Comparison of ENCODE assay signal across 1 cellular context in genomic region chr11:59058120-59058917, GRCh38.
TF ChIP-seq lines count a peak whose summit lies in the region.

No MANE protein-coding gene starts in this region.

TF ChIP-seq in K562, 482 proteins besides CTCF, POLR2A, EP300 and RAD21 (continued from another document):
- TF ChIP-seq, protein P1, sequence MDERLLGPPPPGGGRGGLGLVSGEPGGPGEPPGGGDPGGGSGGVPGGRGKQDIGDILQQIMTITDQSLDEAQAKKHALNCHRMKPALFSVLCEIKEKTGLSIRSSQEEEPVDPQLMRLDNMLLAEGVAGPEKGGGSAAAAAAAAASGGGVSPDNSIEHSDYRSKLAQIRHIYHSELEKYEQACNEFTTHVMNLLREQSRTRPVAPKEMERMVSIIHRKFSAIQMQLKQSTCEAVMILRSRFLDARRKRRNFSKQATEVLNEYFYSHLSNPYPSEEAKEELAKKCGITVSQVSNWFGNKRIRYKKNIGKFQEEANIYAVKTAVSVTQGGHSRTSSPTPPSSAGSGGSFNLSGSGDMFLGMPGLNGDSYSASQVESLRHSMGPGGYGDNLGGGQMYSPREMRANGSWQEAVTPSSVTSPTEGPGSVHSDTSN (CRISPR knock-in tag; IDR thresholded peaks at IDR 0.05; ENCODE audit: low read depth) = peak; percentile 66
- TF ChIP-seq, protein P1 (tag; conservative IDR thresholded peaks at IDR 0.05; ENCODE audit: low read depth) = peak; percentile 95
- peak; percentile 37; the same call in 1 of the 2 replicates for TF ChIP-seq DEAF1 (CRISPR knock-in tag; IDR thresholded peaks at IDR 0.05)
- TF ChIP-seq ZNF384 (IDR thresholded peaks at IDR 0.05; ENCODE audit: low read depth, low read length) = peak; percentile 97
- TF ChIP-seq RBM25 (IDR thresholded peaks at IDR 0.05; ENCODE audit: low read depth, low read length, severe bottlenecking) = peak; percentile 32
- 0 out of 2 replicates have a peak, but pooled peaks have one; percentile 41 for TF ChIP-seq RB1 (IDR thresholded peaks at IDR 0.05; ENCODE audit: low read depth)
- TF ChIP-seq STAG1 (CRISPR knock-in tag; IDR thresholded peaks at IDR 0.05; ENCODE audit: borderline replicate concordance) = peak; percentile 14; the same call in 1 of the 2 replicates
- TF ChIP-seq MAZ (CRISPR knock-in tag; conservative IDR thresholded peaks at IDR 0.05 in 1 of 2, IDR thresholded peaks at IDR 0.05 in 1 of 2) = peak; percentile 39 to 79; a peak in 2 of 4 replicates
- peak in 1 of 2 experiments; percentile 33; a peak in 1 of 4 replicates for TF ChIP-seq NRF1 (conservative IDR thresholded peaks at IDR 0.05 in 1 of 2, IDR thresholded peaks at IDR 0.05 in 1 of 2)
- TF ChIP-seq MEIS2 (IDR thresholded peaks at IDR 0.05; ENCODE audit: partially characterized antibody) = peak; percentile 30
- TF ChIP-seq CXXC5 (CRISPR knock-in tag; IDR thresholded peaks at IDR 0.05) = peak; percentile 39; the same call in 1 of the 2 replicates
- TF ChIP-seq XRCC5 (IDR thresholded peaks at IDR 0.05; ENCODE audit: low read depth, low read length) = 0 out of 2 replicates have a peak, but pooled peaks have one; percentile 54
- TF ChIP-seq NFYB (IDR thresholded peaks at IDR 0.05; ENCODE audit: extremely low read depth, insufficient read length) = peak; percentile 57
TF ChIP-seq in K562: peak in this region for 15; not testable (repeated sequence) for 467.
